8 cellular contexts compared by ENCODE assay signal in genomic region chr3:143644370-143645089, GRCh38.
DNase-seq lines count a peak whose midpoint lies in the region; ATAC-seq and TF ChIP-seq lines count a peak whose summit lies in the region.

No MANE protein-coding gene starts in this region.

- no peak overlapping the region for H3K4me3 ChIP-seq in GM12875 (ENCODE audit: low read depth, low read length)
- no peak overlapping the region for H3K4me3 ChIP-seq in MM.1S (ENCODE audit: low read length)
- peak overlapping the region in 1 of 2 experiments; percentile 24; a peak in 1 of 4 replicates for H3K4me3 ChIP-seq in SK-N-SH (ENCODE audit: low read depth in 2 of 2, low read length in 1 of 2)
- H3K4me3 ChIP-seq in esophagus muscularis mucosa = no peak overlapping the region

- no peaks in the 10 kb centered on the region for H3K9me2 ChIP-seq in MM.1S (replicated peaks; ENCODE audit: insufficient read depth, low read length)
- no peaks in the 10 kb centered on the region for H3K9me2 ChIP-seq in SK-N-SH

- H3K36me3 Mint-ChIP-seq in naive B cell (peaks cover 6 to 20% of the 10 kb centered on the region in 2 donors), T-helper 17 cell (ENCODE audit: low read depth) (peaks cover 14% of the 10 kb centered on the region)

- H3K27ac Mint-ChIP-seq in naive B cell (peak overlapping the region in 3 of 6 donors; percentile 46 to 71 (median 69)), T-helper 17 cell (no peak overlapping the region)

- H3K27ac ChIP-seq in MM.1S (ENCODE audit: low read length) (no peak overlapping the region), SK-N-SH (ENCODE audit: low read depth in 2 of 2, low read length in 1 of 2) (no peak overlapping the region), esophagus muscularis mucosa (replicated peaks in 1 of 4) (no peak overlapping the region)

- TF ChIP-seq POLR2A in esophagus muscularis mucosa (IDR thresholded peaks at IDR 0.05; ENCODE audit: low read depth) = no peak

- intact Hi-C loops in esophagus muscularis mucosa (cut with DNase I) = loop anchor here (2.0 to 5.0 kb wide), 2 partner anchors 212 to 524 kb away; no protein-coding TSS in a partner anchor

- no peak for TF ChIP-seq EP300 in SK-N-SH (IDR thresholded peaks at IDR 0.05; ENCODE audit: borderline replicate concordance in 1 of 2, low read depth in 1 of 2, low read length in 1 of 2)
- TF ChIP-seq EP300 in esophagus muscularis mucosa (IDR thresholded peaks at IDR 0.05) = no peak

- H3K4me1 Mint-ChIP-seq in naive B cell (peaks cover 9 to 25% (median 16%) of the 10 kb centered on the region in 3 donors), T-helper 17 cell (no peaks in the 10 kb centered on the region)

- CTCF ChIA-PET in SK-N-SH (lab: Yijun Ruan, JAX) = interaction anchor here (1.0 to 1.6 kb wide), 2 partner anchors 10 to 79 kb away, joined by 3 to 5 read pairs; no protein-coding TSS in a partner anchor

- no peaks in the 10 kb centered on the region for H4K20me1 ChIP-seq in MM.1S (ENCODE audit: insufficient read depth, low read length)
- H4K20me1 ChIP-seq in SK-N-SH (ENCODE audit: insufficient read depth) = no peaks in the 10 kb centered on the region

- H3K9ac ChIP-seq in MM.1S (ENCODE audit: low read length) = no peak overlapping the region
- no peak overlapping the region for H3K9ac ChIP-seq in SK-N-SH

- H3K79me2 ChIP-seq in MM.1S (ENCODE audit: low read length) = no peaks in the 10 kb centered on the region
- no peaks in the 10 kb centered on the region for H3K79me2 ChIP-seq in SK-N-SH (ENCODE audit: insufficient read depth)

- H2AFZ ChIP-seq in MM.1S (ENCODE audit: low read length) (no peak overlapping the region), SK-N-SH (ENCODE audit: low read depth) (no peak overlapping the region)

- WGBS in SK-N-SH (ENCODE audit: low lambda C conversion rate) = 2% methylated on average over 4 of the region's 4 CpGs
- WGBS in esophagus muscularis mucosa = 44% methylated on average over 4 of the region's 4 CpGs

- no peaks in the 10 kb centered on the region for H3K27me3 Mint-ChIP-seq in naive B cell
- H3K27me3 Mint-ChIP-seq in T-helper 17 cell = no peaks in the 10 kb centered on the region

- peaks cover 0 to 7% (median 4%) of the 10 kb centered on the region in 7 donors for H3K9me3 Mint-ChIP-seq in naive B cell

- H3K27me3 ChIP-seq in MM.1S (replicated peaks; ENCODE audit: insufficient read depth, low read length) = no peaks in the 10 kb centered on the region
- H3K27me3 ChIP-seq in SK-N-SH (ENCODE audit: insufficient read depth) = no peaks in the 10 kb centered on the region
- no peaks in the 10 kb centered on the region for H3K27me3 ChIP-seq in esophagus muscularis mucosa

- H3K4me3 Mint-ChIP-seq in naive B cell (peak overlapping the region in 1 of 8 donors; percentile 31), T-helper 17 cell (no peak overlapping the region)

- TF ChIP-seq CTCF in GM12875 (IDR thresholded peaks at IDR 0.05; ENCODE audit: borderline replicate concordance, insufficient read depth, low read depth, low read length) (peak; percentile 39; the same call in 1 of the 2 replicates), MM.1S (IDR thresholded peaks at IDR 0.05; ENCODE audit: low read length) (peak; percentile 48), SK-N-SH (IDR thresholded peaks at IDR 0.05) (peak; percentile 70), esophagus muscularis mucosa (IDR thresholded peaks at IDR 0.05) (peak; percentile 62 to 69 (median 68))

- H3K9me3 ChIP-seq in MM.1S (replicated peaks; ENCODE audit: insufficient read depth, low read length) (no peaks in the 10 kb centered on the region), SK-N-SH (no peaks in the 10 kb centered on the region), esophagus muscularis mucosa (no peaks in the 10 kb centered on the region), T-helper 17 cell (ENCODE audit: control insufficient read depth, low read length, poor library complexity, severe bottlenecking) (no peaks in the 10 kb centered on the region)

- H3K36me3 ChIP-seq in MM.1S (replicated peaks; ENCODE audit: insufficient read depth, low read length) = no peaks in the 10 kb centered on the region
- H3K36me3 ChIP-seq in SK-N-SH (replicated peaks in 1 of 2; ENCODE audit: control insufficient read depth in 1 of 2, insufficient read depth in 2 of 2, low read length in 1 of 2) = no peaks in the 10 kb centered on the region
- no peaks in the 10 kb centered on the region for H3K36me3 ChIP-seq in esophagus muscularis mucosa

- H3K4me1 ChIP-seq in MM.1S (ENCODE audit: low read length) = no peaks in the 10 kb centered on the region
- H3K4me1 ChIP-seq in SK-N-SH (ENCODE audit: control insufficient read depth in 1 of 2, insufficient read depth in 2 of 2, low read depth in 1 of 2, low read length in 1 of 2) = no peaks in the 10 kb centered on the region; a peak in 1 of 4 replicates
- peaks cover 0 to 14% (median 11%) of the 10 kb centered on the region in 4 donors for H3K4me1 ChIP-seq in esophagus muscularis mucosa

- ATAC-seq in naive B cell (ENCODE audit: low read depth in 2 of 2) = peak in 1 of 2 donors; percentile 44
- no peak for ATAC-seq in T-helper 17 cell
- ATAC-seq in HG02981 (IDR thresholded peaks at IDR 0.05; ENCODE audit: unreplicated experiment) = no peak

- DNase-seq in AG20443 (ENCODE audit: low spot score) (peak; percentile 83), MM.1S (peak; percentile 14), SK-N-SH (peak; percentile 22), esophagus muscularis mucosa (ENCODE audit: extremely low spot score) (no peak), naive B cell (peak; percentile 30), T-helper 17 cell (no peak)

- POLR2A ChIA-PET in SK-N-SH (lab: Yijun Ruan, JAX) = no interaction called here

- TF ChIP-seq RAD21 in SK-N-SH (IDR thresholded peaks at IDR 0.05; ENCODE audit: low read length) = peak; percentile 56

- H3K4me2 ChIP-seq in MM.1S (ENCODE audit: low read depth, low read length) = no peak overlapping the region
- no peak overlapping the region for H3K4me2 ChIP-seq in SK-N-SH

- H3F3A ChIP-seq in MM.1S (ENCODE audit: insufficient read depth, low read length) = no peaks in the 10 kb centered on the region
- no peaks in the 10 kb centered on the region for H3F3A ChIP-seq in SK-N-SH (replicated peaks; ENCODE audit: insufficient read depth)

TF ChIP-seq in SK-N-SH, 30 proteins besides CTCF, POLR2A, EP300 and RAD21:
- peak; percentile 50 for TF ChIP-seq SMC3 (IDR thresholded peaks at IDR 0.05; ENCODE audit: low read depth, low read length)
- TF ChIP-seq PBX3 (IDR thresholded peaks at IDR 0.05) = peak; percentile 17; the same call in 1 of the 2 replicates
- no peak for TF ChIP-seq REST (IDR thresholded peaks at IDR 0.05; ENCODE audit: low read depth, low read length)
- TF ChIP-seq TCF12 (IDR thresholded peaks at IDR 0.05) = peak; percentile 57

Comparison
In these comparisons a context has a peak if more than half of its experiments do, and no peak if none do; other contexts are left out.
1. DNase-seq: peak in AG20443 (single experiment), MM.1S (single experiment), SK-N-SH (single experiment) and naive B cell (single experiment); none in esophagus muscularis mucosa (single experiment) and T-helper 17 cell (0 of 3).
2. Peak in every context shown above with its lines, with median percentiles within 50 percentile points of each other: CTCF ChIP-seq.